In genomic region chr17:17700251-17700969, GRCh38 we compare ENCODE assay signal across 1 cellular context.
TF ChIP-seq lines count a peak whose summit lies in the region.

No MANE protein-coding gene starts in this region.

TF ChIP-seq in H1, 55 proteins besides CTCF, POLR2A, EP300 and RAD21:
- no peak; a peak in 1 of 4 replicates for TF ChIP-seq SIN3A (conservative IDR thresholded peaks at IDR 0.05 in 1 of 2, IDR thresholded peaks at IDR 0.05 in 1 of 2; ENCODE audit: low read depth in 1 of 2, low read length in 2 of 2)
- TF ChIP-seq FOSL1 (IDR thresholded peaks at IDR 0.05; ENCODE audit: insufficient read depth, low read depth, low read length), result no peak
- TF ChIP-seq YY1 (IDR thresholded peaks at IDR 0.05; ENCODE audit: low read depth, low read length), result peak; percentile 81; the same call in 1 of the 2 replicates
- no peak for TF ChIP-seq USF2 (IDR thresholded peaks at IDR 0.05; ENCODE audit: low read length)
- TF ChIP-seq RBBP5 (IDR thresholded peaks at IDR 0.05; ENCODE audit: borderline replicate concordance, low read depth, low read length), result no peak
- no peak for TF ChIP-seq SIRT6 (IDR thresholded peaks at IDR 0.05; ENCODE audit: low read length)
- TF ChIP-seq KDM4A (IDR thresholded peaks at IDR 0.05; ENCODE audit: low read depth, low read length, severe bottlenecking), result peak; percentile 58
- TF ChIP-seq SUZ12 (IDR thresholded peaks at IDR 0.05; ENCODE audit: low read length), result peak; percentile 61
- TF ChIP-seq TBP (IDR thresholded peaks at IDR 0.05; ENCODE audit: low read depth, low read length), result no peak
- peak in 1 of 2 experiments; percentile 65 for TF ChIP-seq BCL11A (IDR thresholded peaks at IDR 0.05; ENCODE audit: low read depth in 2 of 2, low read length in 2 of 2)
- TF ChIP-seq RFX5 (IDR thresholded peaks at IDR 0.05; ENCODE audit: borderline replicate concordance, low read depth, low read length), result no peak
- TF ChIP-seq KDM5A (IDR thresholded peaks at IDR 0.05; ENCODE audit: low read length), result no peak
- TF ChIP-seq TEAD4 (IDR thresholded peaks at IDR 0.05; ENCODE audit: low read depth, low read length), result no peak
- TF ChIP-seq CEBPB (IDR thresholded peaks at IDR 0.05; ENCODE audit: low read depth, low read length), result no peak
- TF ChIP-seq CBX5 (IDR thresholded peaks at IDR 0.05; ENCODE audit: low read depth, low read length), result no peak
- TF ChIP-seq HDAC6 (IDR thresholded peaks at IDR 0.05; ENCODE audit: low read depth, low read length), result no peak
- peak; percentile 37; the same call in 1 of the 2 replicates for TF ChIP-seq CREB1 (IDR thresholded peaks at IDR 0.05)
- no peak for TF ChIP-seq SRF (IDR thresholded peaks at IDR 0.05; ENCODE audit: low read depth, low read length)
- no peak for TF ChIP-seq NRF1 (IDR thresholded peaks at IDR 0.05; ENCODE audit: low read depth, low read length)
- TF ChIP-seq TCF12 (IDR thresholded peaks at IDR 0.05; ENCODE audit: low read depth, low read length), result peak; percentile 96
- no peak for TF ChIP-seq SIX5 (IDR thresholded peaks at IDR 0.05; ENCODE audit: low read depth, low read length)
- no peak for TF ChIP-seq GTF2F1 (IDR thresholded peaks at IDR 0.05; ENCODE audit: borderline replicate concordance, low read depth, low read length)
- peak; percentile 90 for TF ChIP-seq EGR1 (IDR thresholded peaks at IDR 0.05; ENCODE audit: borderline replicate concordance, low read depth, low read length)
- no peak for TF ChIP-seq CHD7 (IDR thresholded peaks at IDR 0.05; ENCODE audit: insufficient replicate concordance, low read length)
- no peak for TF ChIP-seq TAF1 (IDR thresholded peaks at IDR 0.05; ENCODE audit: low read depth, low read length)
- TF ChIP-seq GABPA (IDR thresholded peaks at IDR 0.05; ENCODE audit: borderline replicate concordance, insufficient read depth, low read length), result no peak
- TF ChIP-seq CBX8 (IDR thresholded peaks at IDR 0.05; ENCODE audit: borderline replicate concordance, low read depth, low read length), result no peak
- peak; percentile 65; the same call in 1 of the 2 replicates for TF ChIP-seq SP4 (IDR thresholded peaks at IDR 0.05; ENCODE audit: low read length)
- TF ChIP-seq ATF3 (IDR thresholded peaks at IDR 0.05; ENCODE audit: insufficient read depth, low read depth, low read length), result no peak
- TF ChIP-seq E2F6 (IDR thresholded peaks at IDR 0.05), result peak; percentile 84
- no peak for TF ChIP-seq JUND (IDR thresholded peaks at IDR 0.05; ENCODE audit: low read length)
- peak; percentile 58 for TF ChIP-seq EZH2 (IDR thresholded peaks at IDR 0.05; ENCODE audit: low read depth, low read length, severe bottlenecking)
- TF ChIP-seq KDM1A (IDR thresholded peaks at IDR 0.05; ENCODE audit: borderline replicate concordance, low read length), result peak; percentile 56; the same call in 1 of the 2 replicates
- TF ChIP-seq JUN (IDR thresholded peaks at IDR 0.05; ENCODE audit: low read depth, low read length), result no peak
- peak; percentile 100 for TF ChIP-seq NANOG (IDR thresholded peaks at IDR 0.05; ENCODE audit: insufficient read depth, low read depth, low read length, poor library complexity, severe bottlenecking)
- 0 out of 2 replicates have a peak, but pooled peaks have one; percentile 18 for TF ChIP-seq CHD2 (IDR thresholded peaks at IDR 0.05; ENCODE audit: low read length)
- TF ChIP-seq POU5F1 (IDR thresholded peaks at IDR 0.05; ENCODE audit: low read depth, low read length), result peak; percentile 84; the same call in 1 of the 2 replicates
- no peak for TF ChIP-seq SAP30 (IDR thresholded peaks at IDR 0.05; ENCODE audit: insufficient read depth, insufficient replicate concordance, low read length)
- TF ChIP-seq SP1 (IDR thresholded peaks at IDR 0.05; ENCODE audit: low read depth, low read length), result 0 out of 2 replicates have a peak, but pooled peaks have one; percentile 42
- no peak for TF ChIP-seq PHF8 (conservative IDR thresholded peaks at IDR 0.05; ENCODE audit: low read depth, low read length)
- no peak for TF ChIP-seq POLR2AphosphoS5 (IDR thresholded peaks at IDR 0.05; ENCODE audit: low read depth, low read length)
- peak; percentile 62; the same call in 1 of the 2 replicates for TF ChIP-seq MAX (IDR thresholded peaks at IDR 0.05)
- no peak for TF ChIP-seq ATF2 (IDR thresholded peaks at IDR 0.05; ENCODE audit: low read length)
- TF ChIP-seq SP2 (IDR thresholded peaks at IDR 0.05; ENCODE audit: low read length), result no peak
- TF ChIP-seq BACH1 (IDR thresholded peaks at IDR 0.05; ENCODE audit: low read length), result peak; percentile 89
- no peak for TF ChIP-seq CHD1 (IDR thresholded peaks at IDR 0.05; ENCODE audit: low read depth, low read length)
- peak; percentile 25; the same call in 1 of the 2 replicates for TF ChIP-seq MAFK (IDR thresholded peaks at IDR 0.05; ENCODE audit: low read depth, low read length)
- peak; percentile 43 for TF ChIP-seq ASH2L (IDR thresholded peaks at IDR 0.05; ENCODE audit: low read length)
- TF ChIP-seq CTBP2 (IDR thresholded peaks at IDR 0.05; ENCODE audit: borderline replicate concordance, insufficient read depth, insufficient read length, low read length), result peak; percentile 94
- no peak for TF ChIP-seq BRCA1 (IDR thresholded peaks at IDR 0.05; ENCODE audit: low read depth, low read length)
- no peak for TF ChIP-seq RNF2 (IDR thresholded peaks at IDR 0.05; ENCODE audit: borderline replicate concordance, low read depth, low read length, missing control alignments, poor library complexity, severe bottlenecking)
- TF ChIP-seq ZNF274 (IDR thresholded peaks at IDR 0.05; ENCODE audit: borderline replicate concordance, extremely low read depth, low read length), result no peak
- peak; percentile 87 to 88; a peak in 2 of 4 replicates for TF ChIP-seq HDAC2 (IDR thresholded peaks at IDR 0.05; ENCODE audit: borderline replicate concordance in 1 of 2, low read depth in 2 of 2, low read length in 2 of 2)
- no peak for TF ChIP-seq RXRA (IDR thresholded peaks at IDR 0.05; ENCODE audit: insufficient read depth, low read depth, low read length)
- TF ChIP-seq TAF7 (optimal IDR thresholded peaks at IDR 0.05; ENCODE audit: borderline replicate concordance, low read depth, low read length), result no peak
